28 cellular contexts compared by ENCODE assay signal in genomic region chr3:11099306-11099705, GRCh38. TPM values are rescaled to one million over a fixed set of nuclear protein-coding genes. Genes with fewer than 3 reads are reported as not detected.
"Had no signal": no experiment of that assay in that cellular context is flagged by ENCODE, and none has a peak within 500 bp of the region (broad histone marks: within the 10 kb centered on the region; RNA-seq: fewer than 3 reads in every experiment).

No MANE protein-coding gene starts in this region.

- H3K9me3 ChIP-seq: colonic mucosa had no signal

- H3K27me3 ChIP-seq: breast epithelium, cardiac muscle cell, colonic mucosa, esophagus squamous epithelium had no signal

- H3K36me3 Mint-ChIP-seq: brain, WTC11 had no signal

- H3K36me3 ChIP-seq: breast epithelium, cardiac muscle cell, colonic mucosa, esophagus squamous epithelium had no signal

- H3K27ac ChIP-seq: breast epithelium, cardiac muscle cell, colonic mucosa, epithelial cell of prostate, esophagus squamous epithelium, VCaP had no signal

- H3K4me3 ChIP-seq: breast epithelium, cardiac muscle cell, colonic mucosa, esophagus squamous epithelium had no signal

- H3K27ac Mint-ChIP-seq: activated CD4-positive, alpha-beta memory T cell treated with anti-CD3 and anti-CD28 coated beads, Interleukin-2, amount 10 ng/mL, durations not matched to agents 7 days and 5 days; activated CD4-positive, alpha-beta T cell treated with anti-CD3 and anti-CD28 coated beads, Interleukin-2, amount 10 ng/mL, durations not matched to agents 7 days and 5 days; activated naive CD8-positive, alpha-beta T cell; activated T-helper 17 cell treated with anti-CD3 and anti-CD28 coated beads, Interleukin-2, amount 50 U/mL, for 72 hours; brain; WTC11 had no signal

- H3K4me3 Mint-ChIP-seq: activated CD4-positive, alpha-beta memory T cell treated with anti-CD3 and anti-CD28 coated beads, Interleukin-2, amount 10 ng/mL, durations not matched to agents 7 days and 5 days; activated CD4-positive, alpha-beta T cell treated with anti-CD3 and anti-CD28 coated beads, Interleukin-2, amount 10 ng/mL, durations not matched to agents 7 days and 5 days; activated naive CD8-positive, alpha-beta T cell; activated T-cell treated with anti-CD3 and anti-CD28 coated beads, Interleukin-2, amount 50 U/mL, for 4 hours; activated T-helper 17 cell treated with anti-CD3 and anti-CD28 coated beads, Interleukin-2, amount 50 U/mL, for 72 hours; brain; WTC11 had no signal

- DNase-seq: activated CD4-positive, alpha-beta memory T cell treated with anti-CD3 and anti-CD28 coated beads, Interleukin-2, amount 10 ng/mL, durations not matched to agents 7 days and 5 days; activated CD4-positive, alpha-beta T cell treated with anti-CD3 and anti-CD28 coated beads for 1 hour; activated CD4-positive, alpha-beta T cell treated with anti-CD3 and anti-CD28 coated beads for 4 hours; activated CD4-positive, alpha-beta T cell treated with anti-CD3 and anti-CD28 coated beads, Interleukin-2, amount 10 ng/mL, durations not matched to agents 7 days and 5 days; activated CD4-positive, alpha-beta T cell treated with anti-CD3 and anti-CD28 coated beads, Interleukin-2, amount 50 U/mL, for 4 hours; activated effector memory CD4-positive, alpha-beta T cell treated with Interleukin-2 at 50 U/mL for 16 hours; activated gamma-delta T cell treated with Interleukin-2 at 50 U/mL for 16 hours; activated naive CD4-positive, alpha-beta T cell treated with anti-CD3 and anti-CD28 coated beads, Interleukin-2, amount 50 U/mL, for 16 hours; activated naive CD4-positive, alpha-beta T cell treated with Interleukin-2 at 50 U/mL for 16 hours; activated T-cell treated with anti-CD3 and anti-CD28 coated beads, Interleukin-2, amount 50 U/mL, for 4 hours; amygdala; aorta; central memory CD4-positive, alpha-beta T cell; cerebellar nuclear complex; colonic mucosa; effector CD8-positive, alpha-beta T cell; esophagus squamous epithelium; foreskin fibroblast; head of caudate nucleus; T-helper 2 cell had no signal

- H3K4me1 ChIP-seq: breast epithelium, colonic mucosa had no signal

RNA-seq across cellular contexts. Expression of gene HRH1, which starts 55.0 kb away (rescaled TPM):
- total RNA-seq: cardiac muscle cell, WTC11 had no signal
- polyA plus RNA-seq: cardiac muscle cell had no signal
